Comparison of ENCODE assay signal across 9 cellular contexts in genomic region chr12:4164591-4165558, GRCh38.
DNase-seq lines count a peak whose midpoint lies in the region; ATAC-seq, FAIRE-seq and TF ChIP-seq lines count a peak whose summit lies in the region.
"Had no signal": no experiment of that assay in that cellular context is flagged by ENCODE, and none has a peak within 500 bp of the region (broad histone marks: within the 10 kb centered on the region; RNA-seq: fewer than 3 reads in every experiment).

No MANE protein-coding gene starts in this region.

- H3K14ac ChIP-seq in IMR-90 (replicated peaks; ENCODE audit: low read depth, low read length), result peak overlapping the region; percentile 86

- H3K4me1 ChIP-seq in IMR-90 (ENCODE audit: control insufficient read depth, insufficient read depth, low read length) (peaks cover 2% of the 10 kb centered on the region; the same call in 1 of the 2 replicates), pancreas (no peaks in the 10 kb centered on the region)

- peak overlapping the region; percentile 83 for H2AK9ac ChIP-seq in IMR-90 (replicated peaks; ENCODE audit: low read depth, low read length, poor library complexity)

- FAIRE-seq in pancreas (lab: Jason Lieb, UNC) (no peak), urothelium cell line (lab: Jason Lieb, UNC) (peak; percentile 84)

- H3K4ac ChIP-seq in IMR-90 (ENCODE audit: low read depth, low read length), result peak overlapping the region; percentile 89

- no peak overlapping the region for H2AK5ac ChIP-seq in IMR-90 (ENCODE audit: low read depth, low read length)

- BruUV-seq in IMR-90 (replicated peaks; lab: Mats Ljungman, UMichigan), result no TSS peak

- no peak for TF ChIP-seq RAD21 in IMR-90 (IDR thresholded peaks at IDR 0.05; ENCODE audit: low read length)

- H2BK15ac ChIP-seq in IMR-90 (ENCODE audit: low read depth, low read length), result peak overlapping the region; percentile 56; the same call in 2 of the 3 replicates

- in situ Hi-C loops in IMR-90 (cut with MboI; ENCODE audit: low sequenced_read_pairs), result no loop called here

- dilution Hi-C loops in IMR-90 (cut with HindIII; ENCODE audit: low sequenced_read_pairs, unreplicated experiment), result no loop called here

- H2AFZ ChIP-seq in IMR-90 (replicated peaks; ENCODE audit: low read length, poor library complexity), result peak overlapping the region; percentile 94

- peak overlapping the region; percentile 94; the same call in 1 of the 2 replicates for H4K5ac ChIP-seq in IMR-90 (ENCODE audit: low read depth, low read length)

- POLR2A ChIA-PET in IMR-90 (lab: Charles Lee; ENCODE audit: unreplicated experiment), result interaction anchor here (0.5 to 1.1 kb wide), 6 partner anchors 10 to 950 kb away, joined by 3 to 8 read pairs (median 4); no protein-coding TSS in a partner anchor

- CTCF ChIA-PET in IMR-90 (lab: Yijun Ruan, JAX), result interaction anchor here (0.6 to 0.8 kb wide), 3 partner anchors 78 to 915 kb away, joined by 3 read pairs; no protein-coding TSS in a partner anchor

- peak overlapping the region; percentile 50 for H2BK20ac ChIP-seq in IMR-90 (ENCODE audit: low read depth, low read length)

- TF ChIP-seq CTCF in IMR-90 (conservative IDR thresholded peaks at IDR 0.05; ENCODE audit: low read depth, low read length) (no peak), pancreas (IDR thresholded peaks at IDR 0.05) (no peak)

- WGBS in IMR-90 (ENCODE audit: extremely low coverage in 2 of 2, insufficient read length in 1 of 2), 2 experiments, result 16% methylated on average over 11 of the region's 61 CpGs; no CpG with 5 or more reads in 1 of the 2 experiments
- WGBS in pancreas, 2 donors, result 54 to 56% methylated on average over 60 to 61 of the region's 61 CpGs

- peak overlapping the region; percentile 82 for H2BK120ac ChIP-seq in IMR-90 (ENCODE audit: low read depth, low read length)

- peak; percentile 97 for ATAC-seq in IMR-90 (ENCODE audit: low read depth)
- peak in 3 of 4 donors; percentile 43 to 82 (median 67) for ATAC-seq in pancreas

- peak overlapping the region; percentile 84 for H3K4me2 ChIP-seq in IMR-90 (ENCODE audit: low read depth, low read length)

- H3K4me3 ChIP-seq in IMR-90 (ENCODE audit: insufficient read depth, low read depth, low read length) (peak overlapping the region; percentile 41), pancreas (peak overlapping the region in 1 of 4 donors; percentile 30)

- H3K27ac ChIP-seq in IMR-90 (ENCODE audit: insufficient read depth, low read length) (peak overlapping the region; percentile 78), pancreas (no peak overlapping the region)
- H3K27ac ChIP-seq: 22Rv1 had no signal

- H3K79me1 ChIP-seq in IMR-90 (ENCODE audit: low read depth in 1 of 2, low read length in 2 of 2), result no peaks in the 10 kb centered on the region

- H3K18ac ChIP-seq in IMR-90 (ENCODE audit: low read depth, low read length), result peak overlapping the region; percentile 93

- peak overlapping the region; percentile 67; the same call in 1 of the 2 replicates for H3K23ac ChIP-seq in IMR-90 (ENCODE audit: low read depth, low read length)

- H4K8ac ChIP-seq in IMR-90 (ENCODE audit: low read depth in 2 of 2, low read length in 2 of 2), result peak overlapping the region; percentile 62 to 95

- DNase-seq in DMS 273 (lab: John Stamatoyannopoulos, UW; ENCODE audit: unreplicated experiment), result peak; percentile 5
- DNase-seq in DMS 273 treated with DMSO at 0.1 percent for 48 hours (lab: John Stamatoyannopoulos, UW), result no peak
- peak; percentile 75 for DNase-seq in IMR-90
- DNase-seq in activated effector memory CD4-positive, alpha-beta T cell treated with Interleukin-2 at 50 U/mL for 16 hours, result peak; percentile 33
- DNase-seq in germinal center (ENCODE audit: low spot score), result peak; percentile 62
- peak in 2 of 6 donors; percentile 55 to 61 for DNase-seq in pancreas
- DNase-seq in urothelium cell line (ENCODE audit: low spot score), result peak; percentile 89
- no peak for DNase-seq in NCI-H524 (lab: John Stamatoyannopoulos, UW)

- H3K9me1 ChIP-seq in IMR-90 (ENCODE audit: insufficient read depth, low read length), result no peaks in the 10 kb centered on the region

- peak overlapping the region; percentile 61 for H2BK5ac ChIP-seq in IMR-90 (ENCODE audit: low read depth, low read length, poor library complexity, severe bottlenecking)

- H3K27me3 ChIP-seq in IMR-90 (ENCODE audit: control insufficient read depth, insufficient read depth, low read length) (peaks cover 1% of the 10 kb centered on the region; the same call in 1 of the 2 replicates), pancreas (no peaks in the 10 kb centered on the region)

- intact Hi-C loops in IMR-90 (cut with micrococcal nuclease), result loop anchor here (2.0 kb wide), 1 partner anchor 24 kb away; no protein-coding TSS in a partner anchor
- intact Hi-C loops in pancreas (cut with DNase I), result no loop called here

- TF ChIP-seq POLR2A in IMR-90 (IDR thresholded peaks at IDR 0.05; ENCODE audit: low read depth, low read length), result peak; percentile 50; the same call in 1 of the 2 replicates

- H3K9me3 ChIP-seq in IMR-90 (ENCODE audit: control insufficient read depth, insufficient read depth, low read length), result no peaks in the 10 kb centered on the region
- no peaks in the 10 kb centered on the region for H3K9me3 ChIP-seq in pancreas

- no peaks in the 10 kb centered on the region for H3K36me3 ChIP-seq in IMR-90 (ENCODE audit: control insufficient read depth, insufficient read depth, low read length)
- H3K36me3 ChIP-seq in pancreas, result no peaks in the 10 kb centered on the region

- H3K9ac ChIP-seq in IMR-90 (ENCODE audit: low read depth, low read length), result peak overlapping the region; percentile 62

- no peaks in the 10 kb centered on the region for H4K20me1 ChIP-seq in IMR-90 (ENCODE audit: insufficient read depth, low read length)

- no peak overlapping the region for H3K56ac ChIP-seq in IMR-90 (ENCODE audit: extremely low read depth, insufficient read depth, low read length)

- peak overlapping the region; percentile 89 for H4K91ac ChIP-seq in IMR-90 (ENCODE audit: insufficient read depth, low read depth, low read length)

TF ChIP-seq in IMR-90, 13 proteins besides CTCF, POLR2A, EP300 and RAD21:
- TF ChIP-seq MAZ (IDR thresholded peaks at IDR 0.05; ENCODE audit: borderline replicate concordance, low read depth, low read length) (peak; percentile 32; the same call in 1 of the 2 replicates), MXI1 (IDR thresholded peaks at IDR 0.05; ENCODE audit: borderline replicate concordance, low read depth, low read length) (0 out of 2 replicates have a peak, but pooled peaks have one; percentile 18), FOS (IDR thresholded peaks at IDR 0.05; ENCODE audit: low read depth, low read length) (no peak)

Comparison
In these comparisons a context has a peak if more than half of its experiments do, and no peak if none do; other contexts are left out.
1. DNase-seq: peak in DMS 273 (single experiment), IMR-90 (single experiment), activated effector memory CD4-positive, alpha-beta T cell treated with Interleukin-2 at 50 U/mL for 16 hours (single experiment), germinal center (single experiment) and urothelium cell line (single experiment); none in DMS 273 treated with DMSO at 0.1 percent for 48 hours (single experiment) and NCI-H524 (0 of 2).